8 cellular contexts compared by ENCODE assay signal in the genomic region with DNA sequence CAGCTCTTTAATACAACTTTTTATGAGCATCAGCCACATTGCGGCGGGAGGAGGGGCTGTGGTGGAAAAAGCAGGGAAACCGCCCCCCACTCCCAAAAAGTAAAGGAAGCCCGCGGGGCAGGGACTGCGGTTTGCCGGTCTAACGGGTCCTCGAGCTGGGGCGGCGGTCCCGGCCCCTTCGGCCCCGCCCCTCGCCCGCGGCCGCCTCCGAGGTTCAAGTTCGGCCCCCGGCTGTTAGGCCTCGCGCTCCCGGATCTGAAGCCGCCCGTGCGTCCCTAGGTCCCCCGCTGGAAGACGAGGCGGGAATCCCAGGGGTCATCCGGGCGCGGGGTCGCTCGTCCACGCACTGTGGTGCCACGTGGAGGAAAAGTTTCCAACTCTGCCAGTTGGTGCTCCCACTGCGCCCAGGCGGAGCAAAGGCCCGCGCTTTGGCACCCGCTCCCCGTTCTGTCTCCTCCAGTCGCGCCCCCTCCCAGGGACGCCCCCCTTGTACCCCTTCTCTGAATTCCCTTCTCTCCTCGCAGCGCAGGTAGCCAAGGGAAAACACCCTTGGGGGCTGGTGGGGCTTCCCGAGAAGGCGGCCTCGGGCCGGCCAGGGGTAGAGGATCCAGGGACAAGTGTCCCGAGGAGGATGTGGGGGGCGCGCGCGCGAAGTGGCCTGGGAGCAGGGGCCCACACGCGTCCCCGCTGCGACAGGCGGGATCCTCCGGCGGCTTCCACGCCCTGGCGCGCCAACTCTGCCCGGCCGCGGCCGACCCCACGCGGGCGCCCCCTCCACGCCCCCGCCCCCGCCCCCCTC. TPM values are rescaled to one million over a fixed set of nuclear protein-coding genes. Genes with fewer than 3 reads are reported as not detected.
DNase-seq lines count a peak whose midpoint lies in the region; ATAC-seq and TF ChIP-seq lines count a peak whose summit lies in the region.

No MANE protein-coding gene starts in this region.

- no peak for TF ChIP-seq CTCF in CD14-positive monocyte (IDR thresholded peaks at IDR 0.05)
- TF ChIP-seq CTCF in adrenal gland (IDR thresholded peaks at IDR 0.05), result no peak
- no peak for TF ChIP-seq CTCF in spleen (IDR thresholded peaks at IDR 0.05 in 8 of 11, conservative IDR thresholded peaks at IDR 0.05 in 3 of 11)

- no peaks in the 10 kb centered on the region for H3K27me3 ChIP-seq in adrenal gland
- peaks cover 0 to 50% (median 8%) of the 10 kb centered on the region in 7 donors for H3K27me3 ChIP-seq in spleen (replicated peaks in 1 of 7)

- H3K9me3 Mint-ChIP-seq in CD14-positive monocyte (peaks cover 0 to 17% (median 2%) of the 10 kb centered on the region in 7 donors), immature natural killer cell (no peaks in the 10 kb centered on the region)

- H3K4me3 ChIP-seq in adrenal gland, result peak overlapping the region in 3 of 4 donors; percentile 60 to 93 (median 86)
- peak overlapping the region; percentile 63 to 91 (median 74) for H3K4me3 ChIP-seq in spleen

- intact Hi-C loops in CD14-positive monocyte (cut with micrococcal nuclease) (no loop called here), adrenal gland (cut with DNase I) (no loop called here), spleen (cut with DNase I; ENCODE audit: low total_unique reads) (no loop called here)

- TF ChIP-seq POLR2A in adrenal gland (IDR thresholded peaks at IDR 0.05), result no peak
- TF ChIP-seq POLR2A in spleen (IDR thresholded peaks at IDR 0.05), result no peak

- H3K27me3 Mint-ChIP-seq in CD14-positive monocyte (ENCODE audit: low read depth in 3 of 3) (peaks cover 39 to 55% (median 41%) of the 10 kb centered on the region in 3 donors), immature natural killer cell (ENCODE audit: low read depth in 3 of 3) (peaks cover 8 to 13% (median 12%) of the 10 kb centered on the region in 3 donors)

- peak; percentile 14 for ATAC-seq in GM19372 (IDR thresholded peaks at IDR 0.05; ENCODE audit: low read depth, unreplicated experiment)
- peak; percentile 14 for ATAC-seq in HG03565 (IDR thresholded peaks at IDR 0.05; ENCODE audit: unreplicated experiment)

- H3K27ac ChIP-seq in adrenal gland (peak overlapping the region in 4 of 5 donors; percentile 59 to 91 (median 80)), spleen (peak overlapping the region; percentile 60 to 82 (median 80))

- H3K36me3 ChIP-seq in adrenal gland (replicated peaks in 1 of 2) (no peaks in the 10 kb centered on the region), spleen (no peaks in the 10 kb centered on the region)

- peak overlapping the region; percentile 78 to 84 for H3K4me3 Mint-ChIP-seq in CD14-positive monocyte
- peak overlapping the region; percentile 87 to 92 (median 91) for H3K4me3 Mint-ChIP-seq in immature natural killer cell

- H3K27ac Mint-ChIP-seq in CD14-positive monocyte, result no peak overlapping the region
- H3K27ac Mint-ChIP-seq in immature natural killer cell, result peak overlapping the region; percentile 77 to 95 (median 84)

- no peaks in the 10 kb centered on the region for H3K9me3 ChIP-seq in adrenal gland (replicated peaks in 1 of 3)
- no peaks in the 10 kb centered on the region for H3K9me3 ChIP-seq in spleen

- H3K4me1 ChIP-seq in adrenal gland (replicated peaks in 1 of 2) (peaks cover 0 to 5% of the 10 kb centered on the region in 2 donors), spleen (peaks cover 0 to 44% (median 27%) of the 10 kb centered on the region in 6 donors)

- DNase-seq in CD14-positive monocyte (ENCODE audit: low spot score) (no peak), adrenal gland (peak in 6 of 7 donors; percentile 37 to 72 (median 61)), immature natural killer cell (peak; percentile 35 to 39 (median 38)), spleen (peak; percentile 89), KG1 (lab: John Stamatoyannopoulos, UW) (no peak), DMS114 treated with DMSO at 0.1 percent for 48 hours (lab: John Stamatoyannopoulos, UW; ENCODE audit: unreplicated experiment) (no peak)

- H3K4me1 Mint-ChIP-seq in CD14-positive monocyte (peaks cover 24% of the 10 kb centered on the region), immature natural killer cell (peaks cover 6 to 7% of the 10 kb centered on the region in 2 donors)

- 0 to 1% (median 0%) methylated on average over 15 to 78 of the region's 78 CpGs for WGBS in adrenal gland, 4 donors
- 0 to 1% (median 1%) methylated on average over 37 to 77 of the region's 78 CpGs for WGBS in spleen, 5 donors

- H3K36me3 Mint-ChIP-seq in CD14-positive monocyte (peaks cover 0 to 2% of the 10 kb centered on the region in 2 donors), immature natural killer cell (no peaks in the 10 kb centered on the region)

RNA-seq across cellular contexts. Expression of gene AUTS2, which starts 0.8 kb away (rescaled TPM):
- polyA plus RNA-seq in CD14-positive monocyte, result under 1 TPM in 1 of 2 donors, not detected in 1; 0.08 TPM
- 10 to 100 TPM; 10.6 to 28.4 (median 15.2) TPM for total RNA-seq in adrenal gland
- 10 to 100 TPM in 1 of 3 donors, 1 to 10 TPM in 2; 6.4 to 18.7 (median 8.3) TPM for polyA plus RNA-seq in adrenal gland
- polyA plus RNA-seq in immature natural killer cell, result 10 to 100 TPM in 1 of 3 donors, 1 to 10 TPM in 2; 1.9 to 17.6 (median 8.0) TPM
- 10 to 100 TPM; 18.6 to 54.8 (median 32.3) TPM for total RNA-seq in spleen
- polyA plus RNA-seq in spleen, result 10 to 100 TPM in 1 of 3 donors, 1 to 10 TPM in 2; 6.1 to 10.2 (median 6.9) TPM

Comparison
In these comparisons a context has a peak if more than half of its experiments do, and no peak if none do; other contexts are left out.
1. DNase-seq: peak in adrenal gland (6 of 7), immature natural killer cell (3 of 3) and spleen (single experiment); none in CD14-positive monocyte (single experiment), KG1 (single experiment) and DMS114 treated with DMSO at 0.1 percent for 48 hours (single experiment).
2. H3K27ac Mint-ChIP-seq: peak in immature natural killer cell (6 of 6); none in CD14-positive monocyte (0 of 7).